8 cellular contexts compared by ENCODE assay signal in the genomic region with DNA sequence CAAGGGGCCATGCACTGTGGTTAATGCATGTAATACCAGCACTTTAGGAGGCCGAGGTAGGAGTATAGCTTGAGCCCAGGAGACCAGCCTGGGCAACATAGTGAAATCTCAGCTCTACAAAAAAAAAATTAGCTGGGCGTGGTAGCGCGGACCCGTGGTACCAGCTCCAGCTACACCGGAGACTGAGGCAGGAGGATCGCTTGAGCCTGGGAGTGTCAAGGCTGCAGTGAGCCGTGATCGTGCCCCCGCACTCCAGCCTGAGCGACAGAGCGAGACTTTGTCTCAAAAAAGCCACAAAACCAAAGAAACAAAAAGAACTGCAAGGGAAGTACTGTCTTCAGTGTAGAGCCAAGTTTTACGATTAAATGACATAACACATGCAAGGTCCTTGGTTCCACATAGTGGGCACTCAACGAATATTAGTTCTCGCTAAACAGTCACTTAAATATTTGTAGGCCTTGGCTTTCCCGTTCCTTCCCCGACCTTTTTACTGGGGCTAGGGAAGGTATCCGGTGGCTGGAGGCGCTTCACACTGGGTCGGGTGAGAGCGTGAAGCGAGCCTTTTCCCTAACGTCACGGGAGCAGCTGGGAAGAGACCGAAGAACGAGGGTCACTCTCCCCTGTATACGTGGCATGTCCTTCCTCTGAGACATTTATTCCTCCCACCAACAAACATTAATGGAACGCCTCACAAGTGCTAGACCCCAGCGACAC.
DNase-seq lines count a peak whose midpoint lies in the region; ATAC-seq and TF ChIP-seq lines count a peak whose summit lies in the region.

No MANE protein-coding gene starts in this region.

- no peak for ATAC-seq in GM18907 (IDR thresholded peaks at IDR 0.05; ENCODE audit: unreplicated experiment)
- no peak for ATAC-seq in HG02642 (IDR thresholded peaks at IDR 0.05; ENCODE audit: poor library complexity, unreplicated experiment)

- peak overlapping the region; percentile 66 for H3K4me3 ChIP-seq in HL-60 (replicated peaks; ENCODE audit: insufficient read depth, low read length)

- no peak for TF ChIP-seq CTCF in HL-60 (IDR thresholded peaks at IDR 0.05; ENCODE audit: insufficient read depth, low read length)

- peak overlapping the region; percentile 84 for H3K27ac ChIP-seq in HL-60 (replicated peaks)

- no peaks in the 10 kb centered on the region for H3K27me3 ChIP-seq in HL-60 (ENCODE audit: insufficient read depth, poor library complexity, severe bottlenecking)

- DNase-seq in DMS79 (lab: John Stamatoyannopoulos, UW) (peak; percentile 64), HL-60 (ENCODE audit: low read depth in 1 of 2, low spot score in 1 of 2) (no peak), activated T-cell treated with anti-CD3 and anti-CD28 coated beads for 4 hours (peak; percentile 3), germinal center (ENCODE audit: low spot score) (peak; percentile 33), putamen (ENCODE audit: low spot score) (peak; percentile 13), pons (ENCODE audit: low spot score) (no peak)

Comparison
In these comparisons a context has a peak if more than half of its experiments do, and no peak if none do; other contexts are left out.
1. DNase-seq: peak in DMS79 (single experiment), activated T-cell treated with anti-CD3 and anti-CD28 coated beads for 4 hours (single experiment), germinal center (single experiment) and putamen (single experiment); none in HL-60 (0 of 2) and pons (single experiment).